In genomic region chr20:32945710-32946221, GRCh38 we compare ENCODE assay signal across 8 cellular contexts. TPM values are rescaled to one million over a fixed set of nuclear protein-coding genes. Genes with fewer than 3 reads are reported as not detected.
DNase-seq lines count a peak whose midpoint lies in the region; ATAC-seq and TF ChIP-seq lines count a peak whose summit lies in the region.

No MANE protein-coding gene starts in this region.

- no peak for ATAC-seq in HG03520 (IDR thresholded peaks at IDR 0.05; ENCODE audit: unreplicated experiment)
- ATAC-seq in HG02885 (IDR thresholded peaks at IDR 0.05; ENCODE audit: poor library complexity, unreplicated experiment), result no peak

- peaks cover 6% of the 10 kb centered on the region for H3K27me3 Mint-ChIP-seq in progenitor cell of endocrine pancreas

- TF ChIP-seq CTCF in GM20000 (IDR thresholded peaks at IDR 0.05; ENCODE audit: extremely low read depth, missing control alignments) (peak; percentile 21), progenitor cell of endocrine pancreas (IDR thresholded peaks at IDR 0.05; ENCODE audit: unreplicated experiment) (peak; percentile 63)

- no peak overlapping the region for H3K27ac Mint-ChIP-seq in progenitor cell of endocrine pancreas

- H3K9me3 Mint-ChIP-seq in progenitor cell of endocrine pancreas (ENCODE audit: low read depth), result peaks cover 4% of the 10 kb centered on the region

- H3K4me1 Mint-ChIP-seq in progenitor cell of endocrine pancreas (ENCODE audit: low read depth), result peaks cover 7% of the 10 kb centered on the region

- H3K36me3 Mint-ChIP-seq in progenitor cell of endocrine pancreas (ENCODE audit: insufficient read depth), result no peaks in the 10 kb centered on the region

- H3K4me3 Mint-ChIP-seq in progenitor cell of endocrine pancreas (ENCODE audit: low read depth), result no peak overlapping the region

- DNase-seq in AG20443 (ENCODE audit: low spot score) (peak; percentile 50), GM20000 (ENCODE audit: low spot score) (peak; percentile 38), RPMI7951 (ENCODE audit: low read depth) (peak; percentile 39), dermis blood vessel endothelial cell (peak; percentile 42), progenitor cell of endocrine pancreas (ENCODE audit: low spot score, unreplicated experiment) (no peak), activated gamma-delta T cell (lab: John Stamatoyannopoulos, UW) (no peak)

RNA-seq across cellular contexts. Expression of gene SUN5, which starts 58.5 kb away (rescaled TPM):
- not detected in 2 replicates for total RNA-seq in RPMI7951 (2014; rRNA removed; shearing (Covaris generic))
- total RNA-seq in dermis blood vessel endothelial cell (not detected in 2 replicates), progenitor cell of endocrine pancreas (not detected in 2 replicates)

Comparison
In these comparisons a context has a peak if more than half of its experiments do, and no peak if none do; other contexts are left out.
1. DNase-seq: peak in AG20443 (single experiment), GM20000 (single experiment), RPMI7951 (single experiment) and dermis blood vessel endothelial cell (single experiment); none in progenitor cell of endocrine pancreas (single experiment) and activated gamma-delta T cell (single experiment).